9 cellular contexts compared by ENCODE assay signal in the genomic region with DNA sequence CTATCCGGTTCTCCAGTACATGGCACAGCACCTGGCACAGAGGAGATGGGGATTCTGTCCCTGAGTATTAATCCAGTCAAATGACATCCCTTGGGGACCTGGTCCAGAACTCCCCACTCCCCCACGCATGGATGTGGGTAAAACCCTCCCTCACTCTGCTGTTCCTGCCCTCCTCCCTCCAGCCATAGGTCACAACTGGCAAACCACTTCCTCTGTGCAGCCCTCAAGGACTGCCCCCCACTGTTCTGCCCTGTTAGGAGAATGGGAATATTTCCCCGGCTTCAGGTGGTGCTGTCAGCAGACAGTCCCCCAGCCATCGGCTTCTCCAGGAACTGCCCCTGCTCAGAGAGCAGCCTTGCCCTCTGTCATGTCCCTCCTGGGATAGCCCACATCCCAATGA. TPM values are rescaled to one million over a fixed set of nuclear protein-coding genes. Genes with fewer than 3 reads are reported as not detected.
"Had no signal": no experiment of that assay in that cellular context is flagged by ENCODE, and none has a peak within 500 bp of the region (broad histone marks: within the 10 kb centered on the region; RNA-seq: fewer than 3 reads in every experiment).

No MANE protein-coding gene starts in this region.

- H3K27ac Mint-ChIP-seq: activated naive CD4-positive, alpha-beta T cell treated with anti-CD3 and anti-CD28 coated beads, Interleukin-2, amount 10 ng/mL, durations not matched to agents 7 days and 5 days had no signal

- H3K36me3 ChIP-seq: thoracic aorta had no signal

- FAIRE-seq: astrocyte had no signal

- H3K4me3 ChIP-seq: thoracic aorta had no signal

- H3K36me3 Mint-ChIP-seq: activated naive CD4-positive, alpha-beta T cell treated with anti-CD3 and anti-CD28 coated beads, Interleukin-2, amount 10 ng/mL, durations not matched to agents 7 days and 5 days; naive thymus-derived CD8-positive, alpha-beta T cell had no signal

- H3K27ac ChIP-seq: thoracic aorta had no signal

- DNase-seq: activated CD4-positive, alpha-beta T cell treated with anti-CD3 and anti-CD28 coated beads for 1 hour; activated CD4-positive, alpha-beta T cell treated with anti-CD3 and anti-CD28 coated beads, Interleukin-2, amount 50 U/mL, for 4 hours; activated naive CD4-positive, alpha-beta T cell treated with anti-CD3 and anti-CD28 coated beads, Interleukin-2, amount 10 ng/mL, durations not matched to agents 7 days and 5 days; activated T-cell treated with anti-CD3 and anti-CD28 coated beads for 4 hours; naive thymus-derived CD8-positive, alpha-beta T cell; stimulated activated CD4-positive, alpha-beta T cell treated with anti-CD3 and anti-CD28 coated beads, Interleukin-1b, Interleukin-23, amount 100 ng/mL, for 48 hours had no signal

- H3K9me3 ChIP-seq: thoracic aorta had no signal

- H3K9me3 Mint-ChIP-seq: activated naive CD4-positive, alpha-beta T cell treated with anti-CD3 and anti-CD28 coated beads, Interleukin-2, amount 10 ng/mL, durations not matched to agents 7 days and 5 days; naive thymus-derived CD8-positive, alpha-beta T cell had no signal

RNA-seq across cellular contexts. Expression of gene TFCP2L1, which starts 1.5 kb away (rescaled TPM):
- total RNA-seq: lung microvascular endothelial cell; naive thymus-derived CD8-positive, alpha-beta T cell had no signal
